In the genomic region with DNA sequence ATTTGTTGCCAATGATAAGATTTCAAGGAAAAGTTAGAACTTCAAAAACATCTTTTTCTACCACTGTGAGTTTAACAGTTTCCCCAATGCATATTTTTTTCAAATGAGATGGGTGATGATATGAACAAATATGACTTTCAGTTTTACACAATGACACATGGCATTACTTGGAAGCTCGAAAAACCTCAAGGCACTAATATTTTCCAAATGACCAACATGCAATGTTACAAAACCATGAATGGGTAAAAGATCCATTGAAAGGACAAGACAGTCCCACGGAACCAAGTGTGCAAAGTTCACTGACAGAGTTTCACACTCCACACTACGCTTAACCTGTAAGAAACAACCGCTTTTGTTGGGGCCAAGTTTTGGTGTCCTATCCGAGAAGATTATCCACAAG, we compare ENCODE assay signal across 24 cellular contexts.
DNase-seq lines count a peak whose midpoint lies in the region; TF ChIP-seq lines count a peak whose summit lies in the region.
"Had no signal": no experiment of that assay in that cellular context is flagged by ENCODE, and none has a peak within 500 bp of the region (broad histone marks: within the 10 kb centered on the region; RNA-seq: fewer than 3 reads in every experiment).

No MANE protein-coding gene starts in this region.

- H3K4me1 ChIP-seq in tibial nerve: no peaks in the 10 kb centered on the region
- H3K4me1 ChIP-seq: foreskin keratinocyte, lower lobe of right lung, testis had no signal

- peaks cover 19% of the 10 kb centered on the region for H3K36me3 Mint-ChIP-seq in activated naive CD8-positive, alpha-beta T cell

- TF ChIP-seq CTCF in tibial nerve (IDR thresholded peaks at IDR 0.05): no peak

- H3K9me3 ChIP-seq in tibial nerve: no peaks in the 10 kb centered on the region
- H3K9me3 ChIP-seq: lower lobe of right lung, neutrophil, SK-N-SH, testis had no signal

- no peak overlapping the region for H3K4me3 ChIP-seq in tibial nerve
- H3K4me3 ChIP-seq: lower lobe of right lung, testis had no signal

- DNase-seq in AG08395 (ENCODE audit: low spot score) (peak; percentile 18), ELR (ENCODE audit: low read depth) (peak; percentile 1), iris pigment epithelial cell (ENCODE audit: low read depth) (peak; percentile 16), tibial nerve (ENCODE audit: low spot score in 2 of 2) (no peak), DMS53 (lab: John Stamatoyannopoulos, UW) (no peak), kidney tubule cell (ENCODE audit: low spot score) (no peak)
- no peak for DNase-seq in activated CD8-positive, alpha-beta memory T cell treated with anti-CD3 and anti-CD28 coated beads, Interleukin-2, amount 50 U/mL, for 48 hours
- DNase-seq: activated CD8-positive, alpha-beta memory T cell treated with anti-CD3 and anti-CD28 coated beads for 24 hours; brain microvascular endothelial cell; CD8-positive, alpha-beta T cell; foreskin keratinocyte; hippocampal formation; islet precursor cell; lower lobe of right lung; NCI-H1417; NCI-H524 treated with DMSO at 0.1 percent for 48 hours; SK-N-SH; stimulated activated CD4-positive, alpha-beta T cell treated with anti-CD3 and anti-CD28 coated beads, Interleukin-4, amount 100 ng/mL, for 4 hours; testis had no signal

- no peak overlapping the region for H3K27ac ChIP-seq in tibial nerve
- H3K27ac ChIP-seq: brain microvascular endothelial cell, foreskin keratinocyte, lower lobe of right lung, neutrophil, RWPE1, testis had no signal

- H3K4me3 Mint-ChIP-seq in activated naive CD8-positive, alpha-beta T cell: no peak overlapping the region
- H3K4me3 Mint-ChIP-seq: activated T-helper 1 cell treated with anti-CD3 and anti-CD28 coated beads, Interleukin-12 subunit alpha, Interleukin-12 subunit beta, Interleukin-2, Interleukin-4 antibody, amounts not matched to agents 30 ng/mL and 10 ng/mL and 1 ng/mL, durations not matched to agents 14 hours and 24 hours and 36 hours; CD8-positive, alpha-beta T cell; WTC11 had no signal

- TF ChIP-seq POLR2A in tibial nerve (IDR thresholded peaks at IDR 0.05): no peak

- no peaks in the 10 kb centered on the region for H3K9me3 Mint-ChIP-seq in activated naive CD8-positive, alpha-beta T cell (ENCODE audit: low read depth)
- H3K9me3 Mint-ChIP-seq: activated T-helper 1 cell treated with anti-CD3 and anti-CD28 coated beads, Interleukin-12 subunit alpha, Interleukin-12 subunit beta, Interleukin-2, Interleukin-4 antibody, amounts not matched to agents 30 ng/mL and 10 ng/mL and 1 ng/mL, durations not matched to agents 14 hours and 24 hours and 36 hours; CD8-positive, alpha-beta T cell; WTC11 had no signal

- H3K36me3 ChIP-seq in tibial nerve: no peaks in the 10 kb centered on the region
- H3K36me3 ChIP-seq: brain microvascular endothelial cell, lower lobe of right lung, neutrophil had no signal

- peak overlapping the region; percentile 66 for H3K27ac Mint-ChIP-seq in activated naive CD8-positive, alpha-beta T cell
- H3K27ac Mint-ChIP-seq: activated T-helper 1 cell treated with anti-CD3 and anti-CD28 coated beads, Interleukin-12 subunit alpha, Interleukin-12 subunit beta, Interleukin-2, Interleukin-4 antibody, amounts not matched to agents 30 ng/mL and 10 ng/mL and 1 ng/mL, durations not matched to agents 14 hours and 24 hours and 36 hours; CD8-positive, alpha-beta T cell; WTC11 had no signal

- H3K4me1 Mint-ChIP-seq in activated naive CD8-positive, alpha-beta T cell (ENCODE audit: low read depth): peaks cover 13% of the 10 kb centered on the region
- H3K4me1 Mint-ChIP-seq: WTC11 had no signal

- no peak for TF ChIP-seq EP300 in tibial nerve (IDR thresholded peaks at IDR 0.05)

- H3K27me3 Mint-ChIP-seq in activated naive CD8-positive, alpha-beta T cell: no peaks in the 10 kb centered on the region

- WGBS in tibial nerve, 2 donors: 37 to 76% methylated on average over 2 to 5 of the region's 5 CpGs

- no peaks in the 10 kb centered on the region for H3K27me3 ChIP-seq in tibial nerve
- H3K27me3 ChIP-seq: brain microvascular endothelial cell, foreskin keratinocyte, neutrophil, testis had no signal

Comparison
In these comparisons a context has a peak if more than half of its experiments do, and no peak if none do; other contexts are left out.
1. DNase-seq: peak in AG08395 (single experiment), ELR (single experiment) and iris pigment epithelial cell (single experiment); none in tibial nerve (0 of 2), activated CD8-positive, alpha-beta memory T cell treated with anti-CD3 and anti-CD28 coated beads, Interleukin-2, amount 50 U/mL, for 48 hours (single experiment), DMS53 (single experiment) and kidney tubule cell (single experiment).